In genomic region chr3:52036222-52036694, GRCh38 we compare ENCODE assay signal across 1 cellular context.
TF ChIP-seq lines count a peak whose summit lies in the region.

No MANE protein-coding gene starts in this region.

TF ChIP-seq in GM12878, 131 proteins besides CTCF, POLR2A, EP300 and RAD21 (continued from another document and continues in another):
- TF ChIP-seq ELK1 (IDR thresholded peaks at IDR 0.05; ENCODE audit: low read depth, low read length) (no peak), SREBF2 (IDR thresholded peaks at IDR 0.05; ENCODE audit: low read length) (no peak), MLLT1 (IDR thresholded peaks at IDR 0.05) (no peak), KDM1A (IDR thresholded peaks at IDR 0.05; ENCODE audit: borderline replicate concordance) (no peak), RELA (IDR thresholded peaks at IDR 0.05; ENCODE audit: borderline replicate concordance, partially characterized antibody) (peak; percentile 56), MXI1 (IDR thresholded peaks at IDR 0.05; ENCODE audit: low read depth, low read length) (no peak), IKZF2 (IDR thresholded peaks at IDR 0.05) (peak; percentile 12 to 52; a peak in 2 of 4 replicates), HDGF (IDR thresholded peaks at IDR 0.05) (no peak), SMAD1 (IDR thresholded peaks at IDR 0.05; ENCODE audit: low read depth, partially characterized antibody) (no peak), ASH2L (IDR thresholded peaks at IDR 0.05; ENCODE audit: borderline replicate concordance, low read depth) (no peak), POLR2AphosphoS5 (IDR thresholded peaks at IDR 0.05; ENCODE audit: low read length) (no peak), YY1 (IDR thresholded peaks at IDR 0.05; ENCODE audit: low read depth, low read length) (no peak), KLF5 (IDR thresholded peaks at IDR 0.05; ENCODE audit: partially characterized antibody) (no peak), MYB (IDR thresholded peaks at IDR 0.05; ENCODE audit: borderline replicate concordance, low read depth, low read length) (no peak), ZBTB33 (IDR thresholded peaks at IDR 0.05) (no peak), CHD2 (IDR thresholded peaks at IDR 0.05; ENCODE audit: borderline replicate concordance, low read depth, low read length) (peak; percentile 69), ZNF384 (IDR thresholded peaks at IDR 0.05; ENCODE audit: borderline replicate concordance, low read depth, low read length) (peak; percentile 52; the same call in 1 of the 2 replicates), LARP7 (IDR thresholded peaks at IDR 0.05) (no peak), MYC (IDR thresholded peaks at IDR 0.05; ENCODE audit: insufficient read depth, insufficient read length, insufficient replicate concordance, low read length, severe bottlenecking) (no peak), SMC3 (IDR thresholded peaks at IDR 0.05; ENCODE audit: borderline replicate concordance, low read length) (no peak; the same call in 1 of the 2 replicates), ZSCAN29 (IDR thresholded peaks at IDR 0.05) (no peak), E2F4 (IDR thresholded peaks at IDR 0.05; ENCODE audit: low read depth, low read length) (no peak), CREM (IDR thresholded peaks at IDR 0.05; ENCODE audit: low read depth) (no peak), BACH1 (IDR thresholded peaks at IDR 0.05; ENCODE audit: borderline replicate concordance) (no peak), NR2C2 (IDR thresholded peaks at IDR 0.05; ENCODE audit: borderline replicate concordance, control insufficient read depth, insufficient read length, low read depth) (no peak), NFXL1 (IDR thresholded peaks at IDR 0.05; ENCODE audit: borderline replicate concordance) (no peak), ZZZ3 (IDR thresholded peaks at IDR 0.05; ENCODE audit: control insufficient read depth, insufficient read length, low read depth) (no peak), FOS (IDR thresholded peaks at IDR 0.05; ENCODE audit: borderline replicate concordance, extremely low read depth, insufficient read length) (no peak), CHD4 (IDR thresholded peaks at IDR 0.05) (no peak), BHLHE40 (IDR thresholded peaks at IDR 0.05; ENCODE audit: borderline replicate concordance in 1 of 2, low read depth in 2 of 2, low read length in 1 of 2) (peak; percentile 8 to 56; a peak in 2 of 4 replicates), FOXK2 (IDR thresholded peaks at IDR 0.05) (no peak), IRF5 (IDR thresholded peaks at IDR 0.05; ENCODE audit: borderline replicate concordance) (no peak), ZNF592 (IDR thresholded peaks at IDR 0.05) (no peak), ZNF687 (IDR thresholded peaks at IDR 0.05) (no peak), SPI1 (IDR thresholded peaks at IDR 0.05; ENCODE audit: borderline replicate concordance, insufficient read depth, low read depth, low read length) (no peak), SIN3A (IDR thresholded peaks at IDR 0.05; ENCODE audit: low read depth, low read length) (no peak), CEBPZ (IDR thresholded peaks at IDR 0.05; ENCODE audit: low read depth, low read length) (no peak), GATAD2B (conservative IDR thresholded peaks at IDR 0.05; ENCODE audit: low read depth) (peak; percentile 70), E4F1 (IDR thresholded peaks at IDR 0.05; ENCODE audit: borderline replicate concordance, partially characterized antibody) (no peak)
